ENCODE assay signal across 18 cellular contexts in the genomic region with DNA sequence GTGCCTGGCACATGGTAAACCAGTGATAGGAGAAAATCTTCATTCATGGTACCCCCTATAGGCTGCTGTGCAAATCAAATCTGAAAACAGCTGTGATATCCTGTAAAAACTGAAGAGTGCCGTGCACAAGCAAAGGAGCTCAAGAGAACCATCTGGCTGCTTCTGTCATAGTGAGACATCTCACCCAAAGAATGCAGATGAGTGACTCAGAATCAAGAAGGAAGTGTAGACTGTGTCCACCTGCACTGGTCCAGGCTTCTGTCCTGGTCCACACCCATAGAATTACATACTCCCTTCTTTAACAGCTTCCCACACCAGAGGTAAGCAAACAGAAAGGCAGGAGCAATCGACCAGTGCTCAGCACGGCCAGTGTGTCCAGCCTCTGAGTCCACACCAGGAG.
A peak's percentile ranks its signal among the peaks of the same experiment; 100 is the strongest.
DNase-seq lines count a peak whose midpoint lies in the region; ATAC-seq lines count a peak whose summit lies in the region.
"Had no signal": no experiment of that assay in that cellular context is flagged by ENCODE, and none has a peak within 500 bp of the region (broad histone marks: within the 10 kb centered on the region; RNA-seq: fewer than 3 reads in every experiment).

No MANE protein-coding gene starts in this region.

- DNase-seq in COLO668 (lab: John Stamatoyannopoulos, UW; ENCODE audit: unreplicated experiment) (peak; percentile 15), LHCN-M2 (ENCODE audit: low read depth) (peak; percentile 4), RKO (ENCODE audit: low spot score) (peak; percentile 20), kidney tubule cell (ENCODE audit: low spot score) (peak; percentile 25), OCI-M2 (lab: John Stamatoyannopoulos, UW; ENCODE audit: unreplicated experiment) (no peak), NCI-H2029 (lab: John Stamatoyannopoulos, UW) (no peak)
- DNase-seq: Caco-2; CD4-positive, CD25-positive, alpha-beta regulatory T cell; GOT3; NCI-H1417 treated with DMSO at 0.1 percent for 48 hours; NCI-H2081 treated with DMSO at 0.1 percent for 48 hours; NCI-H526; NK-92 treated with Interleukin-12 subunit alpha and Interleukin-12 subunit beta, amount 100 ng/mL, for 24 hours; SIG-M5; T-helper 1 cell had no signal

- ATAC-seq in HG03439 (IDR thresholded peaks at IDR 0.05; ENCODE audit: unreplicated experiment) (no peak), HG03442 (IDR thresholded peaks at IDR 0.05; ENCODE audit: unreplicated experiment) (no peak)
- ATAC-seq: SK-N-SH treated with all-trans-retinoic acid at 6 μM for 48 hours had no signal

Comparison
In these comparisons a context has a peak if more than half of its experiments do, and no peak if none do; other contexts are left out.
1. DNase-seq: peak in COLO668 (single experiment), LHCN-M2 (single experiment), RKO (single experiment) and kidney tubule cell (single experiment); none in OCI-M2 (single experiment) and NCI-H2029 (single experiment).